23 cellular contexts compared by ENCODE assay signal in genomic region chr2:143823286-143823685, GRCh38.
"Had no signal": no experiment of that assay in that cellular context is flagged by ENCODE, and none has a peak within 500 bp of the region (broad histone marks: within the 10 kb centered on the region; RNA-seq: fewer than 3 reads in every experiment).

No MANE protein-coding gene starts in this region.

- DNase-seq: effector memory CD8-positive, alpha-beta T cell; esophagus squamous epithelium; foreskin fibroblast; immature natural killer cell; kidney; left cardiac atrium; left ventricle myocardium inferior; lower lobe of right lung; naive thymus-derived CD4-positive, alpha-beta T cell; psoas muscle; retina; right lobe of liver; stimulated activated CD4-positive, alpha-beta T cell treated with anti-CD3 and anti-CD28 coated beads, Interleukin-2, amount 100 ng/mL, for 24 hours; stimulated activated CD4-positive, alpha-beta T cell treated with anti-CD3 and anti-CD28 coated beads, Interleukin-4, amount 100 ng/mL, for 4 hours; stimulated activated naive B cell treated with anti-CD40 and anti-IgM and Interleukin-4, amounts not matched to agents 10 μg/mL and 1 μg/mL and 100 μg/mL, for 72 hours; stomach; substantia nigra; trophoblast cell had no signal

- H3K4me1 Mint-ChIP-seq: immature natural killer cell; naive thymus-derived CD4-positive, alpha-beta T cell had no signal

- H3K36me3 Mint-ChIP-seq: immature natural killer cell; memory B cell; mesothelial cell of epicardium; naive thymus-derived CD4-positive, alpha-beta T cell; stimulated activated naive B cell treated with anti-CD40 and anti-IgM and Interleukin-4, amounts not matched to agents 10 μg/mL and 1 μg/mL and 100 μg/mL, for 72 hours had no signal

- H3K27me3 ChIP-seq: esophagus squamous epithelium, neutrophil, right lobe of liver, stomach had no signal

- H3K4me3 ChIP-seq: esophagus squamous epithelium, left ventricle myocardium inferior, lower lobe of right lung, psoas muscle, right lobe of liver, skin epidermis, stomach, thoracic aorta had no signal

- H3K27ac Mint-ChIP-seq: effector memory CD8-positive, alpha-beta T cell; immature natural killer cell; memory B cell; mesothelial cell of epicardium; naive thymus-derived CD4-positive, alpha-beta T cell; stimulated activated naive B cell treated with anti-CD40 and anti-IgM and Interleukin-4, amounts not matched to agents 10 μg/mL and 1 μg/mL and 100 μg/mL, for 72 hours had no signal

- H3K27ac ChIP-seq: esophagus squamous epithelium, left ventricle myocardium inferior, lower lobe of right lung, neutrophil, psoas muscle, right lobe of liver, stomach, thoracic aorta had no signal

- H3K4me3 Mint-ChIP-seq: effector memory CD8-positive, alpha-beta T cell; immature natural killer cell; memory B cell; mesothelial cell of epicardium; naive thymus-derived CD4-positive, alpha-beta T cell; stimulated activated naive B cell treated with anti-CD40 and anti-IgM and Interleukin-4, amounts not matched to agents 10 μg/mL and 1 μg/mL and 100 μg/mL, for 72 hours had no signal

- ATAC-seq: effector memory CD8-positive, alpha-beta T cell; left cardiac atrium; lower lobe of right lung; naive thymus-derived CD4-positive, alpha-beta T cell; psoas muscle; right lobe of liver; stimulated activated naive B cell treated with anti-CD40 and anti-IgM and Interleukin-4, amounts not matched to agents 10 μg/mL and 1 μg/mL and 100 μg/mL, for 72 hours had no signal

- H3K36me3 ChIP-seq: esophagus squamous epithelium, left ventricle myocardium inferior, lower lobe of right lung, neutrophil, right lobe of liver, stomach, thoracic aorta had no signal

- H3K4me1 ChIP-seq: esophagus squamous epithelium, lower lobe of right lung, psoas muscle, right lobe of liver, stomach had no signal

- H3K9me3 ChIP-seq: esophagus squamous epithelium, left ventricle myocardium inferior, lower lobe of right lung, neutrophil, psoas muscle, right lobe of liver, stomach, thoracic aorta had no signal

- H3K27me3 Mint-ChIP-seq: stimulated activated naive B cell treated with anti-CD40 and anti-IgM and Interleukin-4, amounts not matched to agents 10 μg/mL and 1 μg/mL and 100 μg/mL, for 72 hours had no signal

- H3K9me3 Mint-ChIP-seq: effector memory CD8-positive, alpha-beta T cell; immature natural killer cell; memory B cell; stimulated activated naive B cell treated with anti-CD40 and anti-IgM and Interleukin-4, amounts not matched to agents 10 μg/mL and 1 μg/mL and 100 μg/mL, for 72 hours had no signal
